9 cellular contexts compared by ENCODE assay signal in genomic region chr17:27631897-27632725, GRCh38. TPM values are rescaled to one million over a fixed set of nuclear protein-coding genes. Genes with fewer than 3 reads are reported as not detected.
DNase-seq lines count a peak whose midpoint lies in the region; ATAC-seq, FAIRE-seq and TF ChIP-seq lines count a peak whose summit lies in the region.
"Had no signal": no experiment of that assay in that cellular context is flagged by ENCODE, and none has a peak within 500 bp of the region (broad histone marks: within the 10 kb centered on the region; RNA-seq: fewer than 3 reads in every experiment).

No MANE protein-coding gene starts in this region.

- intact Hi-C loops in activated CD4-positive, alpha-beta T cell treated with anti-CD3 and anti-CD28 coated beads, Interleukin-2, amount 10 ng/mL, durations not matched to agents 24 days and 14 days (cut with micrococcal nuclease): loop anchor here (2.0 kb wide), 1 partner anchor 15 kb away; no protein-coding TSS in a partner anchor
- intact Hi-C loops in activated T-helper 2 cell treated with anti-CD3 and anti-CD28 coated beads, Interferon-gamma antibody, Interleukin-2, Interleukin-4, amounts not matched to agents 10 μg/mL and 5 μg/mL and 100 μg/mL, durations not matched to agents 14 hours and 24 hours and 36 hours (cut with micrococcal nuclease): no loop called here
- intact Hi-C loops in left lung (cut with DNase I): no loop called here

- peaks cover 17 to 39% of the 10 kb centered on the region in 2 donors for H3K4me1 ChIP-seq in left lung
- peaks cover 7% of the 10 kb centered on the region for H3K4me1 ChIP-seq in thymus (ENCODE audit: control insufficient read depth, insufficient read depth, low read length)

- WGBS in thymus: 20% methylated on average over 11 of the region's 11 CpGs

- no peak for FAIRE-seq in RCC 7860 (lab: Jason Lieb, UNC)

- peak overlapping the region; percentile 66 to 77 for H3K27ac ChIP-seq in left lung
- H3K27ac ChIP-seq in thymus (ENCODE audit: low read depth): no peak overlapping the region

- no peak for ATAC-seq in left lung
- ATAC-seq in SK-N-SH treated with all-trans-retinoic acid at 6 μM for 48 hours: no peak

- H3K27me3 ChIP-seq in left lung (no peaks in the 10 kb centered on the region), thymus (ENCODE audit: control insufficient read depth, insufficient read depth) (no peaks in the 10 kb centered on the region)

- no peaks in the 10 kb centered on the region for H3K9me3 ChIP-seq in left lung
- H3K9me3 ChIP-seq in thymus (ENCODE audit: control insufficient read depth): no peaks in the 10 kb centered on the region

- H3K36me3 Mint-ChIP-seq in activated CD4-positive, alpha-beta T cell treated with anti-CD3 and anti-CD28 coated beads, Interleukin-2, amount 10 ng/mL, durations not matched to agents 24 days and 14 days (ENCODE audit: low read depth): peaks cover 29% of the 10 kb centered on the region
- peaks cover 19% of the 10 kb centered on the region for H3K36me3 Mint-ChIP-seq in activated T-helper 2 cell treated with anti-CD3 and anti-CD28 coated beads, Interferon-gamma antibody, Interleukin-2, Interleukin-4, amounts not matched to agents 10 μg/mL and 5 μg/mL and 100 μg/mL, durations not matched to agents 14 hours and 24 hours and 36 hours (ENCODE audit: low read depth)

- H3K36me3 ChIP-seq in left lung: no peaks in the 10 kb centered on the region
- H3K36me3 ChIP-seq in thymus (ENCODE audit: control insufficient read depth, insufficient read depth): no peaks in the 10 kb centered on the region

- TF ChIP-seq CTCF in left lung (IDR thresholded peaks at IDR 0.05): no peak

- H3K4me3 ChIP-seq in left lung: peak overlapping the region; percentile 24 to 49
- peak overlapping the region; percentile 59 for H3K4me3 ChIP-seq in thymus (ENCODE audit: low read length)

- no peaks in the 10 kb centered on the region for H3K9me3 Mint-ChIP-seq in activated CD4-positive, alpha-beta T cell treated with anti-CD3 and anti-CD28 coated beads, Interleukin-2, amount 10 ng/mL, durations not matched to agents 24 days and 14 days
- H3K9me3 Mint-ChIP-seq in activated T-helper 2 cell treated with anti-CD3 and anti-CD28 coated beads, Interferon-gamma antibody, Interleukin-2, Interleukin-4, amounts not matched to agents 10 μg/mL and 5 μg/mL and 100 μg/mL, durations not matched to agents 14 hours and 24 hours and 36 hours: no peaks in the 10 kb centered on the region

- H3K27me3 Mint-ChIP-seq in activated CD4-positive, alpha-beta T cell treated with anti-CD3 and anti-CD28 coated beads, Interleukin-2, amount 10 ng/mL, durations not matched to agents 24 days and 14 days: no peaks in the 10 kb centered on the region
- no peaks in the 10 kb centered on the region for H3K27me3 Mint-ChIP-seq in activated T-helper 2 cell treated with anti-CD3 and anti-CD28 coated beads, Interferon-gamma antibody, Interleukin-2, Interleukin-4, amounts not matched to agents 10 μg/mL and 5 μg/mL and 100 μg/mL, durations not matched to agents 14 hours and 24 hours and 36 hours (ENCODE audit: low read depth)

- peak overlapping the region; percentile 88 for H3K27ac Mint-ChIP-seq in activated CD4-positive, alpha-beta T cell treated with anti-CD3 and anti-CD28 coated beads, Interleukin-2, amount 10 ng/mL, durations not matched to agents 24 days and 14 days
- H3K27ac Mint-ChIP-seq in activated T-helper 2 cell treated with anti-CD3 and anti-CD28 coated beads, Interferon-gamma antibody, Interleukin-2, Interleukin-4, amounts not matched to agents 10 μg/mL and 5 μg/mL and 100 μg/mL, durations not matched to agents 14 hours and 24 hours and 36 hours: peak overlapping the region; percentile 83

- H3K4me3 Mint-ChIP-seq in activated CD4-positive, alpha-beta T cell treated with anti-CD3 and anti-CD28 coated beads, Interleukin-2, amount 10 ng/mL, durations not matched to agents 24 days and 14 days: peak overlapping the region; percentile 87
- H3K4me3 Mint-ChIP-seq in activated T-helper 2 cell treated with anti-CD3 and anti-CD28 coated beads, Interferon-gamma antibody, Interleukin-2, Interleukin-4, amounts not matched to agents 10 μg/mL and 5 μg/mL and 100 μg/mL, durations not matched to agents 14 hours and 24 hours and 36 hours (ENCODE audit: low read depth): peak overlapping the region; percentile 91

- no peak for DNase-seq in activated CD4-positive, alpha-beta T cell treated with anti-CD3 and anti-CD28 coated beads, Interleukin-2, amount 10 ng/mL, durations not matched to agents 24 days and 14 days
- no peak for DNase-seq in activated CD4-positive, alpha-beta T cell treated with anti-CD3 and anti-CD28 coated beads for 4 hours
- DNase-seq in activated T-helper 2 cell treated with anti-CD3 and anti-CD28 coated beads, Interferon-gamma antibody, Interleukin-2, Interleukin-4, amounts not matched to agents 10 μg/mL and 5 μg/mL and 100 μg/mL, durations not matched to agents 14 hours and 24 hours and 36 hours (ENCODE audit: low spot score): no peak
- no peak for DNase-seq in left lung
- no peak for DNase-seq in 8988T
- no peak for DNase-seq in RCC 7860 (ENCODE audit: low spot score)
- DNase-seq: NCI-H1930 had no signal

- peaks cover 56% of the 10 kb centered on the region for H3K4me1 Mint-ChIP-seq in activated CD4-positive, alpha-beta T cell treated with anti-CD3 and anti-CD28 coated beads, Interleukin-2, amount 10 ng/mL, durations not matched to agents 24 days and 14 days
- peaks cover 48% of the 10 kb centered on the region for H3K4me1 Mint-ChIP-seq in activated T-helper 2 cell treated with anti-CD3 and anti-CD28 coated beads, Interferon-gamma antibody, Interleukin-2, Interleukin-4, amounts not matched to agents 10 μg/mL and 5 μg/mL and 100 μg/mL, durations not matched to agents 14 hours and 24 hours and 36 hours (ENCODE audit: low read depth)

TF ChIP-seq in SK-N-SH treated with all-trans-retinoic acid at 6 μM for 48 hours, 23 proteins besides CTCF, POLR2A, EP300 and RAD21 (continues in another document):
- no peak for TF ChIP-seq RARB (CRISPR knock-in tag; IDR thresholded peaks at IDR 0.05)
- TF ChIP-seq ZC3H10 (CRISPR knock-in tag; IDR thresholded peaks at IDR 0.05): no peak
- no peak for TF ChIP-seq CREB5 (CRISPR knock-in tag; IDR thresholded peaks at IDR 0.05; ENCODE audit: low read depth)
- no peak for TF ChIP-seq ISL1 (CRISPR knock-in tag; IDR thresholded peaks at IDR 0.05)
- no peak for TF ChIP-seq CSRNP3 (CRISPR knock-in tag; IDR thresholded peaks at IDR 0.05)
- TF ChIP-seq PPARA (CRISPR knock-in tag; IDR thresholded peaks at IDR 0.05; ENCODE audit: borderline replicate concordance): no peak
- TF ChIP-seq TOX (CRISPR knock-in tag; IDR thresholded peaks at IDR 0.05; ENCODE audit: borderline replicate concordance): no peak
- TF ChIP-seq GLIS3 (CRISPR knock-in tag; IDR thresholded peaks at IDR 0.05): no peak
- TF ChIP-seq TCF4 (CRISPR knock-in tag; IDR thresholded peaks at IDR 0.05; ENCODE audit: borderline replicate concordance): no peak
- no peak for TF ChIP-seq ZNF8 (CRISPR knock-in tag; IDR thresholded peaks at IDR 0.05)

RNA-seq across cellular contexts. Expression of gene LGALS9, which starts 1.1 kb away (rescaled TPM):
- 46.4 and 51.6 TPM in 2 replicates for total RNA-seq in activated CD4-positive, alpha-beta T cell treated with anti-CD3 and anti-CD28 coated beads, Interleukin-2, amount 10 ng/mL, durations not matched to agents 24 days and 14 days
- 35.1 and 35.8 TPM in 2 replicates for total RNA-seq in activated T-helper 2 cell treated with anti-CD3 and anti-CD28 coated beads, Interferon-gamma antibody, Interleukin-2, Interleukin-4, amounts not matched to agents 10 μg/mL and 5 μg/mL and 100 μg/mL, durations not matched to agents 14 hours and 24 hours and 36 hours
- 100 to 1,000 TPM in 1 of 2 donors, 10 to 100 TPM in 1; 83.3 to 149 TPM for total RNA-seq in left lung
- polyA plus RNA-seq in thymus: 75.8 TPM
